Comparison of ENCODE assay signal across 11 cellular contexts in the genomic region with DNA sequence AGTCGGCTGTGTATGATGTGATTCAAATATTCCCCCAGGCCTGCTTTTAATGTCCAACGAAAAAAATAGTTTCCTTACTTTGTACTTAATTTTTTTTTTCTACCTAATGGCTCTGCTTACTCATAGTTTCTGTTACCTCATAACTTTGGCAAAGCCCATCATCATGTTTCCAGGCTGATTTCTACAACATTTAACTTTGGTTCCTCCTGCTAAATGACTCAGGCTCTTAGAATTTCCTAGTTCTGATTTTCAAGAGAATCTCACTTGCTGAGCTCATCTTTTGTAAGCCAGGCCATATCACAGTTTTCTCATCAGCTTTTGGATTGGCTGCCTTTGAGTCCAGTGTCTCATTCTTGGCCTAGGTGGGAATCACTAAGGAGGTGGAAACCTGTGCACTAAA.
DNase-seq lines count a peak whose midpoint lies in the region; ATAC-seq, FAIRE-seq and TF ChIP-seq lines count a peak whose summit lies in the region.
"Had no signal": no experiment of that assay in that cellular context is flagged by ENCODE, and none has a peak within 500 bp of the region (broad histone marks: within the 10 kb centered on the region; RNA-seq: fewer than 3 reads in every experiment).

No MANE protein-coding gene starts in this region.

- POLR2A ChIA-PET in endothelial cell of umbilical vein (lab: Charles Lee) = interaction anchor here (0.7 to 1.0 kb wide), 2 partner anchors 227 to 1299 kb away, joined by 3 to 7 read pairs; partner anchors contain the start of gene SOX4
- POLR2A ChIA-PET in HEK293T (lab: Yijun Ruan, JAX) = no interaction called here

- intact Hi-C loops in endothelial cell of umbilical vein (cut with micrococcal nuclease) = loop anchor here (1.0 to 5.0 kb wide), 3 partner anchors 8 to 960 kb away; no protein-coding TSS in a partner anchor

- FAIRE-seq in endothelial cell of umbilical vein (lab: Jason Lieb, UNC) = peak; percentile 84

- H3K9me3 ChIP-seq in endothelial cell of umbilical vein (replicated peaks; ENCODE audit: control insufficient read depth, insufficient read depth, low read length) (no peaks in the 10 kb centered on the region), mesodermal cell (ENCODE audit: control insufficient read depth, low read length) (no peaks in the 10 kb centered on the region)
- H3K9me3 ChIP-seq: BLaER1 treated with 17β-estradiol and CSF1 and Interleukin-3, amounts not matched to agents 10 nM and 100 nM; tibial nerve had no signal

- H3K9me1 ChIP-seq in endothelial cell of umbilical vein (replicated peaks; ENCODE audit: control insufficient read depth, extremely low read depth, insufficient read depth, low read length) = no peaks in the 10 kb centered on the region

- H4K20me1 ChIP-seq in endothelial cell of umbilical vein (replicated peaks; ENCODE audit: control insufficient read depth, extremely low read depth, insufficient read depth, low read length) = no peaks in the 10 kb centered on the region
- H4K20me1 ChIP-seq: BLaER1 treated with 17β-estradiol and CSF1 and Interleukin-3, amounts not matched to agents 10 nM and 100 nM had no signal

- H3K27me3 ChIP-seq in ACC112 (ENCODE audit: insufficient read depth, low read length) (no peaks in the 10 kb centered on the region), endothelial cell of umbilical vein (ENCODE audit: control insufficient read depth in 2 of 2, insufficient read depth in 2 of 2, low read length in 2 of 2) (no peaks in the 10 kb centered on the region)
- H3K27me3 ChIP-seq: BLaER1 treated with 17β-estradiol and CSF1 and Interleukin-3, amounts not matched to agents 10 nM and 100 nM; tibial nerve had no signal

- H3K36me3 ChIP-seq in ACC112 (ENCODE audit: insufficient read depth, low read length) = no peaks in the 10 kb centered on the region
- no peaks in the 10 kb centered on the region for H3K36me3 ChIP-seq in endothelial cell of umbilical vein (ENCODE audit: control insufficient read depth in 2 of 2, extremely low read depth in 1 of 2, insufficient read depth in 2 of 2, low read length in 2 of 2)
- H3K36me3 ChIP-seq in mesodermal cell (ENCODE audit: control insufficient read depth, insufficient read depth, low read length) = no peaks in the 10 kb centered on the region
- H3K36me3 ChIP-seq: BLaER1 treated with 17β-estradiol and CSF1 and Interleukin-3, amounts not matched to agents 10 nM and 100 nM; tibial nerve had no signal

- ATAC-seq in HG02885 (IDR thresholded peaks at IDR 0.05; ENCODE audit: poor library complexity, unreplicated experiment) = no peak
- no peak for ATAC-seq in HG03571 (IDR thresholded peaks at IDR 0.05; ENCODE audit: unreplicated experiment)

- dilution Hi-C loops in endothelial cell of umbilical vein (cut with MboI; ENCODE audit: extremely low pct_ligation_motif_present, low sequenced_read_pairs) = no loop called here

- TF ChIP-seq CTCF in endothelial cell of umbilical vein (IDR thresholded peaks at IDR 0.05; ENCODE audit: extremely low read depth in 1 of 2, insufficient read depth in 1 of 2, low read depth in 1 of 2, low read length in 2 of 2) = no peak

- WGBS in mesodermal cell (ENCODE audit: insufficient coverage in 2 of 2), 2 experiments = 83% methylated on average over 1 of the region's 2 CpGs; no CpG with 5 or more reads in 1 of the 2 experiments

- BruUV-seq in endothelial cell of umbilical vein (replicated peaks; lab: Mats Ljungman, UMichigan) = no TSS peak

- H3K4me3 ChIP-seq in ACC112 (ENCODE audit: low read depth, low read length) (no peak overlapping the region), endothelial cell of umbilical vein (replicated peaks in 1 of 3; ENCODE audit: insufficient read depth in 1 of 3, low read depth in 1 of 3, low read length in 3 of 3) (no peak overlapping the region), mesodermal cell (ENCODE audit: extremely low read depth, insufficient read depth, low read length, poor library complexity, severe bottlenecking) (no peak overlapping the region)
- H3K4me3 ChIP-seq: BLaER1 treated with 17β-estradiol and CSF1 and Interleukin-3, amounts not matched to agents 10 nM and 100 nM; skin epidermis; tibial nerve had no signal

- H3K79me2 ChIP-seq in ACC112 (ENCODE audit: control insufficient read depth, insufficient read depth, low read length, unreplicated experiment) (no peaks in the 10 kb centered on the region), endothelial cell of umbilical vein (ENCODE audit: control insufficient read depth, insufficient read depth, low read length) (no peaks in the 10 kb centered on the region)

- peaks cover 11% of the 10 kb centered on the region for H3K4me1 ChIP-seq in ACC112 (ENCODE audit: control insufficient read depth, insufficient read depth, low read length, unreplicated experiment)
- peaks cover 28% of the 10 kb centered on the region for H3K4me1 ChIP-seq in endothelial cell of umbilical vein (ENCODE audit: control insufficient read depth, extremely low read depth, insufficient read depth, low read length)
- peaks cover 17% of the 10 kb centered on the region for H3K4me1 ChIP-seq in mesodermal cell (ENCODE audit: control insufficient read depth, insufficient read depth, low read length, poor library complexity, severe bottlenecking)
- H3K4me1 ChIP-seq: tibial nerve had no signal

- H3K27ac ChIP-seq in ACC112 (ENCODE audit: low read depth, low read length) (peak overlapping the region; percentile 91), endothelial cell of umbilical vein (ENCODE audit: insufficient read depth, low read depth, low read length) (peak overlapping the region; percentile 95), mesodermal cell (ENCODE audit: low read depth, low read length, severe bottlenecking) (peak overlapping the region; percentile 78)
- H3K27ac ChIP-seq: BLaER1 treated with 17β-estradiol and CSF1 and Interleukin-3, amounts not matched to agents 10 nM and 100 nM had no signal

- H3K4me2 ChIP-seq in endothelial cell of umbilical vein (ENCODE audit: insufficient read depth, low read length) = peak overlapping the region; percentile 49
- H3K4me2 ChIP-seq: BLaER1 treated with 17β-estradiol and CSF1 and Interleukin-3, amounts not matched to agents 10 nM and 100 nM had no signal

- H3K9ac ChIP-seq in endothelial cell of umbilical vein (replicated peaks; ENCODE audit: extremely low read depth, insufficient read depth, low read length) = peak overlapping the region; percentile 54
- H3K9ac ChIP-seq: BLaER1 treated with 17β-estradiol and CSF1 and Interleukin-3, amounts not matched to agents 10 nM and 100 nM had no signal

- H2AFZ ChIP-seq in ACC112 (ENCODE audit: low read length, unreplicated experiment) = peak overlapping the region; percentile 74
- peak overlapping the region; percentile 78 for H2AFZ ChIP-seq in endothelial cell of umbilical vein (ENCODE audit: low read depth, low read length)

- DNase-seq in MV-4-11 (lab: John Stamatoyannopoulos, UW) = peak; percentile 29
- peak; percentile 96 for DNase-seq in endothelial cell of umbilical vein (ENCODE audit: low read depth, low spot score)
- no peak for DNase-seq in HEK293T (ENCODE audit: extremely low spot score)
- no peak for DNase-seq in HuH-7.5 (ENCODE audit: low spot score)

- peak; percentile 19 for TF ChIP-seq POLR2A in endothelial cell of umbilical vein (IDR thresholded peaks at IDR 0.05; ENCODE audit: low read depth, low read length)

- CTCF ChIA-PET in endothelial cell of umbilical vein (lab: Charles Lee) = interaction anchor here (1.0 to 1.8 kb wide), 6 partner anchors 11 to 1303 kb away, joined by 3 to 16 read pairs (median 6); no protein-coding TSS in a partner anchor
- CTCF ChIA-PET in HEK293T (lab: Yijun Ruan, JAX) = no interaction called here

TF ChIP-seq in endothelial cell of umbilical vein, 7 proteins besides CTCF, POLR2A, EP300 and RAD21:
- TF ChIP-seq MYC (IDR thresholded peaks at IDR 0.05; ENCODE audit: low read depth, low read length) (no peak), FOS (IDR thresholded peaks at IDR 0.05; ENCODE audit: borderline replicate concordance, insufficient read depth, low read length) (peak; percentile 87), MAX (IDR thresholded peaks at IDR 0.05; ENCODE audit: insufficient read depth, insufficient read length) (no peak), JUN (IDR thresholded peaks at IDR 0.05; ENCODE audit: borderline replicate concordance, insufficient read depth, insufficient read length, low read depth) (peak; percentile 93), POLR2AphosphoS5 (IDR thresholded peaks at IDR 0.05; ENCODE audit: insufficient read depth, low read depth, low read length) (peak; percentile 39), GATA2 (IDR thresholded peaks at IDR 0.05; ENCODE audit: insufficient read depth, insufficient read length, low read depth, low read length) (peak; percentile 63), EZH2 (IDR thresholded peaks at IDR 0.05; ENCODE audit: borderline replicate concordance, low read depth, low read length, severe bottlenecking) (no peak)

TF ChIP-seq in HEK293T, 16 proteins besides CTCF, POLR2A, EP300 and RAD21:
- no peak for TF ChIP-seq FOXM1 (IDR thresholded peaks at IDR 0.05; ENCODE audit: borderline replicate concordance)
- no peak for TF ChIP-seq L3MBTL2 (conservative IDR thresholded peaks at IDR 0.05)
- no peak for TF ChIP-seq PKNOX1 (IDR thresholded peaks at IDR 0.05)
- TF ChIP-seq CTBP1 (IDR thresholded peaks at IDR 0.05; ENCODE audit: borderline replicate concordance) = no peak
- TF ChIP-seq ZNF384 (IDR thresholded peaks at IDR 0.05) = no peak
- no peak for TF ChIP-seq ELF4 (IDR thresholded peaks at IDR 0.05)
- TF ChIP-seq ARNT (IDR thresholded peaks at IDR 0.05) = no peak
- no peak for TF ChIP-seq HDGF (IDR thresholded peaks at IDR 0.05; ENCODE audit: borderline replicate concordance)
- TF ChIP-seq SUZ12 (IDR thresholded peaks at IDR 0.05) = no peak
- TF ChIP-seq FOXK2 (IDR thresholded peaks at IDR 0.05) = no peak
- TF ChIP-seq LEF1 (IDR thresholded peaks at IDR 0.05; ENCODE audit: borderline replicate concordance) = no peak
- TF ChIP-seq BHLHE40 (IDR thresholded peaks at IDR 0.05; ENCODE audit: borderline replicate concordance) = no peak
- TF ChIP-seq TARDBP (IDR thresholded peaks at IDR 0.05) = no peak
- TF ChIP-seq FOXA1 (IDR thresholded peaks at IDR 0.05) = no peak

Comparison
In these comparisons a context has a peak if more than half of its experiments do, and no peak if none do; other contexts are left out.
1. DNase-seq: peak in MV-4-11 (single experiment) and endothelial cell of umbilical vein (single experiment); none in HEK293T (single experiment) and HuH-7.5 (single experiment).
2. Peak in every context shown above with its lines, with median percentiles within 50 percentile points of each other: H3K27ac ChIP-seq.